In the genomic region with DNA sequence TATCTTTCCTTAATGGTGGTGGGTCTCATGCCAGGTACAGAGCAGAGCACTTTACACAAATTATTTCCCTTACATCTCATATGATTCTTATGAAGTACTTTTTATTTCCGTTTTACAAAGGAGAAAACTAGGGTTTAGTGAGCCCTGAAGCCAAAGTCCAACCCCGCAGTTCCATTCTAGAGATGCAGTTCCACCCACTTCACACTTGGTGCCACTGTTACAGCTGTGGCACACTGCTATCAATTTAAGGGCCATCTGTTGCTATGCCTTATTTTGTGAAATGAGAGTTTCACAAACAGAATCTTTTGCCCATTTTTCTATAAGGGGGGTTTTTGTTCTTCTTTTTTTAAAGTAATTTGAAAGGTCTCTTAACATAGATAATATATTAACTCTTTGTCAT, we compare ENCODE assay signal across 10 cellular contexts. TPM values are rescaled to one million over a fixed set of nuclear protein-coding genes. Genes with fewer than 3 reads are reported as not detected.
DNase-seq lines count a peak whose midpoint lies in the region; ATAC-seq and TF ChIP-seq lines count a peak whose summit lies in the region.
"Had no signal": no experiment of that assay in that cellular context is flagged by ENCODE, and none has a peak within 500 bp of the region (broad histone marks: within the 10 kb centered on the region; RNA-seq: fewer than 3 reads in every experiment).

No MANE protein-coding gene starts in this region.

- no peak overlapping the region for H3K4me3 ChIP-seq in hepatocyte

- H3K4me2 ChIP-seq in hepatocyte: no peak overlapping the region

- ATAC-seq in GM18907 (IDR thresholded peaks at IDR 0.05; ENCODE audit: unreplicated experiment) (peak; percentile 57), HG03135 (IDR thresholded peaks at IDR 0.05; ENCODE audit: unreplicated experiment) (no peak), GM19397 (IDR thresholded peaks at IDR 0.05; ENCODE audit: unreplicated experiment) (no peak)

- no peaks in the 10 kb centered on the region for H3K27me3 ChIP-seq in hepatocyte

- no peaks in the 10 kb centered on the region for H3K79me2 ChIP-seq in hepatocyte

- WGBS in hepatocyte (ENCODE audit: low lambda C conversion rate, missing lambda C conversion rate): 50% methylated on average over 2 of the region's 2 CpGs

- H3K27ac ChIP-seq in RWPE1 (no peak overlapping the region), hepatocyte (no peak overlapping the region)

- peaks cover 2% of the 10 kb centered on the region for H3K4me1 ChIP-seq in hepatocyte (ENCODE audit: insufficient read depth)

- peak; percentile 43 for TF ChIP-seq CTCF in AG09319 (IDR thresholded peaks at IDR 0.05; ENCODE audit: low read depth, low read length)
- peak; percentile 23; the same call in 1 of the 2 replicates for TF ChIP-seq CTCF in RWPE1 (conservative IDR thresholded peaks at IDR 0.05; ENCODE audit: low read depth)
- peak; percentile 41 for TF ChIP-seq CTCF in hepatocyte (IDR thresholded peaks at IDR 0.05; ENCODE audit: poor library complexity)

- CTCF ChIA-PET in RWPE1 (lab: Yijun Ruan, JAX): no interaction called here

- no peak overlapping the region for H2AFZ ChIP-seq in hepatocyte

- POLR2A ChIA-PET in RWPE1 (lab: Yijun Ruan, JAX; ENCODE audit: low non-redundant PET): no interaction called here

- no peaks in the 10 kb centered on the region for H3K9me2 ChIP-seq in hepatocyte (replicated peaks; ENCODE audit: insufficient read depth)

- H4K20me1 ChIP-seq in hepatocyte (ENCODE audit: insufficient read depth, poor library complexity, severe bottlenecking): no peaks in the 10 kb centered on the region

- H3K36me3 ChIP-seq in hepatocyte (replicated peaks; ENCODE audit: insufficient read depth, low read depth): no peaks in the 10 kb centered on the region

- H3K9me3 ChIP-seq in hepatocyte (ENCODE audit: low read depth): no peaks in the 10 kb centered on the region

- DNase-seq in AG09319 (ENCODE audit: extremely low read depth, low read depth) (no peak), RWPE1 (ENCODE audit: low spot score) (no peak), hepatocyte (ENCODE audit: low spot score) (peak; percentile 39), NCI-H187 treated with DMSO at 0.1 percent for 48 hours (lab: John Stamatoyannopoulos, UW) (no peak)
- no peak for DNase-seq in NK-92 treated with Interleukin-12 subunit alpha and Interleukin-12 subunit beta, amount 100 ng/mL, for 24 hours (lab: John Stamatoyannopoulos, UW)
- DNase-seq: NCI-H345 had no signal

RNA-seq across cellular contexts. Expression of a gene that starts 12.9 kb away (rescaled TPM):
- total RNA-seq in hepatocyte: 17.5 and 19.8 TPM in 2 replicates
- polyA plus RNA-seq in hepatocyte: 17.1 and 19.2 TPM in 2 replicates

RNA-seq across cellular contexts. Expression of a gene that starts 21.0 kb away (rescaled TPM):
- not detected in 2 replicates for total RNA-seq in hepatocyte
- polyA plus RNA-seq in hepatocyte: 0.29 and 0.30 TPM in 2 replicates
- total RNA-seq: subcutaneous adipose tissue had no signal
